10 cellular contexts compared by ENCODE assay signal in genomic region chr11:35235944-35236666, GRCh38.
DNase-seq lines count a peak whose midpoint lies in the region; ATAC-seq and TF ChIP-seq lines count a peak whose summit lies in the region.
"Had no signal": no experiment of that assay in that cellular context is flagged by ENCODE, and none has a peak within 500 bp of the region (broad histone marks: within the 10 kb centered on the region; RNA-seq: fewer than 3 reads in every experiment).

No MANE protein-coding gene starts in this region.

- no peak overlapping the region for H2AFZ ChIP-seq in PC-3 (ENCODE audit: low read length)

- H3K27ac ChIP-seq in PC-3 (ENCODE audit: low read length) (peak overlapping the region; percentile 63), left lung (peak overlapping the region; percentile 43 to 78), mesendoderm (ENCODE audit: low read depth, low read length) (no peak overlapping the region)

- no peak overlapping the region for H3K4ac ChIP-seq in mesendoderm (ENCODE audit: low read depth, low read length)

- no peaks in the 10 kb centered on the region for H4K20me1 ChIP-seq in PC-3 (ENCODE audit: low read length)

- H3K79me1 ChIP-seq in mesendoderm (ENCODE audit: low read length), result no peaks in the 10 kb centered on the region

- no peaks in the 10 kb centered on the region for H3K9me2 ChIP-seq in PC-3 (replicated peaks; ENCODE audit: low read length)

- no peak overlapping the region for H3K9ac ChIP-seq in PC-3 (ENCODE audit: low read length)
- no peak overlapping the region for H3K9ac ChIP-seq in mesendoderm (ENCODE audit: low read length)

- no peaks in the 10 kb centered on the region for H3F3A ChIP-seq in PC-3 (ENCODE audit: low read length, unreplicated experiment)

- H4K5ac ChIP-seq in mesendoderm (ENCODE audit: low read length), result no peak overlapping the region

- no peak overlapping the region for H4K8ac ChIP-seq in mesendoderm (ENCODE audit: low read depth, low read length)

- H2BK120ac ChIP-seq in mesendoderm (ENCODE audit: low read depth, low read length), result no peak overlapping the region

- H3K9me3 ChIP-seq in PC-3 (ENCODE audit: low read length), result no peaks in the 10 kb centered on the region
- H3K9me3 ChIP-seq in left lung, result no peaks in the 10 kb centered on the region

- no peak overlapping the region for H3K18ac ChIP-seq in mesendoderm (ENCODE audit: low read length)

- POLR2A ChIA-PET in PC-3 (lab: Charles Lee; ENCODE audit: unreplicated experiment), result no interaction called here

- no CpG with 5 or more reads among the region's 4 CpGs for WGBS in mesendoderm (ENCODE audit: extremely low coverage, insufficient coverage, low lambda C conversion rate)

- no peak for TF ChIP-seq CTCF in PC-3 (conservative IDR thresholded peaks at IDR 0.05; ENCODE audit: low read depth, low read length)
- no peak for TF ChIP-seq CTCF in left lung (IDR thresholded peaks at IDR 0.05)

- DNase-seq in A172 (ENCODE audit: low spot score) (peak; percentile 89), PC-3 (peak; percentile 90), left lung (no peak), NCI-H187 (lab: John Stamatoyannopoulos, UW) (no peak), RKO (ENCODE audit: low spot score) (no peak), mesendoderm (no peak)
- DNase-seq in activated T-helper 1 cell treated with anti-CD3 and anti-CD28 coated beads, Interleukin-2, amount 50 U/mL, for 16 hours (ENCODE audit: low read depth in 1 of 2, low spot score in 1 of 2), result peak; percentile 37 to 41
- DNase-seq: COR-L47, right cardiac atrium had no signal

- H3K36me3 ChIP-seq in PC-3 (ENCODE audit: low read depth, low read length) (peaks cover 5% of the 10 kb centered on the region; the same call in 1 of the 2 replicates), left lung (peaks cover 0 to 7% of the 10 kb centered on the region in 2 donors), mesendoderm (ENCODE audit: control insufficient read depth, insufficient read depth, low read length) (no peaks in the 10 kb centered on the region)

- ATAC-seq in PC-3 (peak; percentile 71), left lung (no peak), HG03432 (IDR thresholded peaks at IDR 0.05; ENCODE audit: unreplicated experiment) (no peak)
- ATAC-seq: right cardiac atrium had no signal

- H3K23ac ChIP-seq in mesendoderm (ENCODE audit: low read length), result no peak overlapping the region

- H3K4me2 ChIP-seq in PC-3 (ENCODE audit: low read length), result peak overlapping the region; percentile 50
- no peak overlapping the region for H3K4me2 ChIP-seq in mesendoderm (ENCODE audit: low read length)

- no peak overlapping the region for H3K56ac ChIP-seq in mesendoderm (ENCODE audit: low read length)

- H2BK5ac ChIP-seq in mesendoderm (ENCODE audit: low read length), result no peak overlapping the region

- CTCF ChIA-PET in PC-3 (lab: Charles Lee), result interaction anchor here (0.5 to 1.0 kb wide), 3 partner anchors 25 to 249 kb away, joined by 3 to 4 read pairs (median 3); no protein-coding TSS in a partner anchor

- no peaks in the 10 kb centered on the region for H3K79me2 ChIP-seq in PC-3 (ENCODE audit: low read length)
- H3K79me2 ChIP-seq in mesendoderm (ENCODE audit: control insufficient read depth, insufficient read depth, low read length), result no peaks in the 10 kb centered on the region

- H3K4me3 ChIP-seq in PC-3 (ENCODE audit: low read length), result no peak overlapping the region
- H3K4me3 ChIP-seq in left lung, result no peak overlapping the region
- no peak overlapping the region for H3K4me3 ChIP-seq in mesendoderm (ENCODE audit: low read length)

- H2BK15ac ChIP-seq in mesendoderm (replicated peaks; ENCODE audit: low read depth), result no peak overlapping the region

- no peaks in the 10 kb centered on the region for H3K27me3 ChIP-seq in PC-3 (ENCODE audit: low read length)
- H3K27me3 ChIP-seq in left lung, result no peaks in the 10 kb centered on the region
- H3K27me3 ChIP-seq in mesendoderm (ENCODE audit: insufficient read depth, low read length, poor library complexity), result no peaks in the 10 kb centered on the region

- no TSS peak for BruUV-seq in PC-3 (replicated peaks; lab: Mats Ljungman, UMichigan)

- H2AK5ac ChIP-seq in mesendoderm (ENCODE audit: low read length), result no peak overlapping the region

- intact Hi-C loops in PC-3 (cut with micrococcal nuclease) (loop anchor here (10.0 kb wide), 2 partner anchors 159 to 231 kb away; no protein-coding TSS in a partner anchor), left lung (cut with DNase I) (no loop called here)

- H3K4me1 ChIP-seq in PC-3 (ENCODE audit: insufficient read depth, low read length) (peaks cover 25% of the 10 kb centered on the region), left lung (peaks cover 3 to 49% of the 10 kb centered on the region in 2 donors), mesendoderm (ENCODE audit: control insufficient read depth, low read depth, low read length) (no peaks in the 10 kb centered on the region)

Comparison
In these comparisons a context has a peak if more than half of its experiments do, and no peak if none do; other contexts are left out.
1. DNase-seq: peak in A172 (single experiment), PC-3 (single experiment) and activated T-helper 1 cell treated with anti-CD3 and anti-CD28 coated beads, Interleukin-2, amount 50 U/mL, for 16 hours (2 of 2); none in left lung (0 of 2), NCI-H187 (0 of 2), RKO (single experiment) and mesendoderm (single experiment).